ENCODE assay signal across 11 cellular contexts in the genomic region with DNA sequence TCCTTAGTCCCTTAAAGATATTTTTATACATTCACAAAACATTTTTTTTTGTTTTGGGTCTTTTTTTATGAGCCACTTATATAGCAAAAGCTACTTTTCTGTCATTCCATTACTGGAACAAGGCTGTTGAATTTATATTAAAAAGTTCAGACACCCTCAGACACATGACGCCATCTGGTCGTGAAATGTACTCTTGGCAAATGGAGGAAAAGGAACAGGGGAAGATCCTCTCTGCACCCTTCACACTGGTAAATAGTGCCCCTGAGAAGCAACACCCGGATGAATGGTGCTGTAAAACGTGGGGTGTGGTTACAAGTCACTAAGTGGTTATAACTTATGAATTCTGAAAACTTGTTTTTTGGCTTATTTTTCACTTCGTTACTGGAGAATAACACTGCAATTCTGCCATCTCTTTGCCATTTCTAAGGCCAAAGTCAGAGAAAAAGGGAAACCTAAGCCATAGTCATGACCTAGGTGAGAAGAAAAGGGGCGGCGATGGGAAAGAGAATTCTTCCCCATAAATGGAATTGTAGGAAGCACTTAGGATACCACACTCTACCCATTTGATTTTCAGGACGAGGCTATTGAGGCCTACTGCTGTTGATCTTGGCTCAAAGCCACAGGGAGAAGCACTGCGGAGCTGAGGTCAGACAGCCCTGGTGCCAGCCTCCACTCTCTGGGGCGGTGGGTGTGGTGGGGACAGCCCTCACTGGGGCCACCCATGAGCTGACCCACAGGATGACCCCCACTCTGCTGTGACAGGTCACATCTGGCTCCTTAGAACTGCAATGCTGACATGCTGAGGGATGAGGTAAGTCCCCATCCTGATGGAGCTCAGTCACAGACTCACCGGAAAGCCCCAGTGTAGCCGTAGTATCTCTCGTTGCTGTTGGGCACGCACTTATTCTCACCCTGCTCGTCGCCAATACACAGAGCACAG. TPM values are rescaled to one million over a fixed set of nuclear protein-coding genes. Genes with fewer than 3 reads are reported as not detected.
DNase-seq lines count a peak whose midpoint lies in the region; ATAC-seq and TF ChIP-seq lines count a peak whose summit lies in the region.
"Had no signal": no experiment of that assay in that cellular context is flagged by ENCODE, and none has a peak within 500 bp of the region (broad histone marks: within the 10 kb centered on the region; RNA-seq: fewer than 3 reads in every experiment).

No MANE protein-coding gene starts in this region.

- no peaks in the 10 kb centered on the region for H3K27me3 ChIP-seq in uterus

- DNase-seq in stimulated activated CD4-positive, alpha-beta T cell treated with anti-CD3 and anti-CD28 coated beads, Interleukin-2, amount 100 ng/mL, for 48 hours = peak; percentile 33 to 55
- DNase-seq in stimulated activated CD4-positive, alpha-beta T cell treated with anti-CD3 and anti-CD28 coated beads, Interleukin-4, amount 100 ng/mL, for 4 hours = no peak
- peak; percentile 41 to 65 for DNase-seq in foreskin fibroblast
- peak in 1 of 2 donors; percentile 42 for DNase-seq in uterus
- DNase-seq in stimulated activated naive B cell treated with anti-CD40 and anti-IgM and Interleukin-4, amounts not matched to agents 10 μg/mL and 1 μg/mL and 100 μg/mL, for 72 hours = no peak
- DNase-seq in COR-L47 (lab: John Stamatoyannopoulos, UW) = no peak
- DNase-seq in ecto neural progenitor cell (ENCODE audit: low spot score) = no peak
- DNase-seq: naive B cell had no signal

- intact Hi-C loops in uterus (cut with DNase I; ENCODE audit: low total_unique reads) = no loop called here

- H3K4me1 Mint-ChIP-seq in stimulated activated naive B cell treated with anti-CD40 and anti-IgM and Interleukin-4, amounts not matched to agents 10 μg/mL and 1 μg/mL and 100 μg/mL, for 72 hours = peaks cover 18 to 47% of the 10 kb centered on the region in 2 donors

- H3K36me3 ChIP-seq in uterus = no peaks in the 10 kb centered on the region

- TF ChIP-seq CTCF in foreskin fibroblast (IDR thresholded peaks at IDR 0.05; ENCODE audit: low read depth, low read length) = peak; percentile 57
- TF ChIP-seq CTCF in uterus (IDR thresholded peaks at IDR 0.05) = peak; percentile 38 to 64 (median 44)

- no peak overlapping the region for H3K27ac Mint-ChIP-seq in stimulated activated naive B cell treated with anti-CD40 and anti-IgM and Interleukin-4, amounts not matched to agents 10 μg/mL and 1 μg/mL and 100 μg/mL, for 72 hours

- ATAC-seq in SK-N-SH treated with all-trans-retinoic acid at 6 μM for 48 hours = peak; percentile 70
- ATAC-seq in stimulated activated naive B cell treated with anti-CD40 and anti-IgM and Interleukin-4, amounts not matched to agents 10 μg/mL and 1 μg/mL and 100 μg/mL, for 72 hours (replicated peaks) = no peak

- H3K4me3 Mint-ChIP-seq in stimulated activated naive B cell treated with anti-CD40 and anti-IgM and Interleukin-4, amounts not matched to agents 10 μg/mL and 1 μg/mL and 100 μg/mL, for 72 hours = no peak overlapping the region
- H3K4me3 Mint-ChIP-seq: naive B cell had no signal

- no peaks in the 10 kb centered on the region for H3K27me3 Mint-ChIP-seq in stimulated activated naive B cell treated with anti-CD40 and anti-IgM and Interleukin-4, amounts not matched to agents 10 μg/mL and 1 μg/mL and 100 μg/mL, for 72 hours

- no peaks in the 10 kb centered on the region for H3K9me3 ChIP-seq in uterus

- H3K4me3 ChIP-seq in foreskin fibroblast (ENCODE audit: low read depth in 1 of 2, low read length in 2 of 2) (no peak overlapping the region), uterus (no peak overlapping the region)

- no peak for TF ChIP-seq POLR2A in uterus (IDR thresholded peaks at IDR 0.05)

- H3K4me1 ChIP-seq in uterus = no peaks in the 10 kb centered on the region

- H3K36me3 Mint-ChIP-seq in stimulated activated naive B cell treated with anti-CD40 and anti-IgM and Interleukin-4, amounts not matched to agents 10 μg/mL and 1 μg/mL and 100 μg/mL, for 72 hours = no peaks in the 10 kb centered on the region
- H3K36me3 Mint-ChIP-seq: naive B cell had no signal

- H3K9me3 Mint-ChIP-seq in stimulated activated naive B cell treated with anti-CD40 and anti-IgM and Interleukin-4, amounts not matched to agents 10 μg/mL and 1 μg/mL and 100 μg/mL, for 72 hours = peaks cover 0 to 1% of the 10 kb centered on the region in 2 donors
- H3K9me3 Mint-ChIP-seq: naive B cell had no signal

- no peak overlapping the region for H3K27ac ChIP-seq in uterus

TF ChIP-seq in SK-N-SH treated with all-trans-retinoic acid at 6 μM for 48 hours, 23 proteins besides CTCF, POLR2A, EP300 and RAD21:
- TF ChIP-seq, protein P1, sequence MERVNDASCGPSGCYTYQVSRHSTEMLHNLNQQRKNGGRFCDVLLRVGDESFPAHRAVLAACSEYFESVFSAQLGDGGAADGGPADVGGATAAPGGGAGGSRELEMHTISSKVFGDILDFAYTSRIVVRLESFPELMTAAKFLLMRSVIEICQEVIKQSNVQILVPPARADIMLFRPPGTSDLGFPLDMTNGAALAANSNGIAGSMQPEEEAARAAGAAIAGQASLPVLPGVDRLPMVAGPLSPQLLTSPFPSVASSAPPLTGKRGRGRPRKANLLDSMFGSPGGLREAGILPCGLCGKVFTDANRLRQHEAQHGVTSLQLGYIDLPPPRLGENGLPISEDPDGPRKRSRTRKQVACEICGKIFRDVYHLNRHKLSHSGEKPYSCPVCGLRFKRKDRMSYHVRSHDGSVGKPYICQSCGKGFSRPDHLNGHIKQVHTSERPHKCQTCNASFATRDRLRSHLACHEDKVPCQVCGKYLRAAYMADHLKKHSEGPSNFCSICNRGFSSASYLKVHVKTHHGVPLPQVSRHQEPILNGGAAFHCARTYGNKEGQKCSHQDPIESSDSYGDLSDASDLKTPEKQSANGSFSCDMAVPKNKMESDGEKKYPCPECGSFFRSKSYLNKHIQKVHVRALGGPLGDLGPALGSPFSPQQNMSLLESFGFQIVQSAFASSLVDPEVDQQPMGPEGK (CRISPR knock-in tag; IDR thresholded peaks at IDR 0.05; ENCODE audit: borderline replicate concordance) = no peak
- TF ChIP-seq ZNF565 (CRISPR knock-in tag; conservative IDR thresholded peaks at IDR 0.05; ENCODE audit: low read depth) (no peak), ESRRG (CRISPR knock-in tag; IDR thresholded peaks at IDR 0.05) (no peak), ZNF70 (CRISPR knock-in tag; IDR thresholded peaks at IDR 0.05) (no peak), TCF4 (CRISPR knock-in tag; IDR thresholded peaks at IDR 0.05; ENCODE audit: borderline replicate concordance) (no peak), PPARA (CRISPR knock-in tag; IDR thresholded peaks at IDR 0.05; ENCODE audit: borderline replicate concordance) (no peak), SNAI2 (CRISPR knock-in tag; IDR thresholded peaks at IDR 0.05) (no peak), ZFP3 (CRISPR knock-in tag; IDR thresholded peaks at IDR 0.05) (no peak), ISL1 (CRISPR knock-in tag; IDR thresholded peaks at IDR 0.05) (no peak)

RNA-seq across cellular contexts. Expression of gene LTF, which starts 21.8 kb away (rescaled TPM):
- 1 to 10 TPM in 3 of 4 donors, under 1 TPM in 1; 0.59 to 9.0 (median 2.8) TPM for total RNA-seq in uterus
- total RNA-seq: G401 had no signal

RNA-seq across cellular contexts. Expression of gene CCRL2, which starts 35.8 kb away (rescaled TPM):
- 1 to 10 TPM in 3 of 4 donors, under 1 TPM in 1; 0.88 to 3.2 (median 1.7) TPM for total RNA-seq in uterus

RNA-seq across cellular contexts. Expression of gene RTP3, which starts 54.9 kb away (rescaled TPM):
- total RNA-seq in uterus = not detected
- total RNA-seq: G401, urinary bladder had no signal

Comparison
In these comparisons a context has a peak if more than half of its experiments do, and no peak if none do; other contexts are left out.
1. DNase-seq: peak in stimulated activated CD4-positive, alpha-beta T cell treated with anti-CD3 and anti-CD28 coated beads, Interleukin-2, amount 100 ng/mL, for 48 hours (2 of 2) and foreskin fibroblast (2 of 2); none in stimulated activated CD4-positive, alpha-beta T cell treated with anti-CD3 and anti-CD28 coated beads, Interleukin-4, amount 100 ng/mL, for 4 hours (0 of 2), stimulated activated naive B cell treated with anti-CD40 and anti-IgM and Interleukin-4, amounts not matched to agents 10 μg/mL and 1 μg/mL and 100 μg/mL, for 72 hours (single experiment), COR-L47 (single experiment) and ecto neural progenitor cell (single experiment).